In the genomic region with DNA sequence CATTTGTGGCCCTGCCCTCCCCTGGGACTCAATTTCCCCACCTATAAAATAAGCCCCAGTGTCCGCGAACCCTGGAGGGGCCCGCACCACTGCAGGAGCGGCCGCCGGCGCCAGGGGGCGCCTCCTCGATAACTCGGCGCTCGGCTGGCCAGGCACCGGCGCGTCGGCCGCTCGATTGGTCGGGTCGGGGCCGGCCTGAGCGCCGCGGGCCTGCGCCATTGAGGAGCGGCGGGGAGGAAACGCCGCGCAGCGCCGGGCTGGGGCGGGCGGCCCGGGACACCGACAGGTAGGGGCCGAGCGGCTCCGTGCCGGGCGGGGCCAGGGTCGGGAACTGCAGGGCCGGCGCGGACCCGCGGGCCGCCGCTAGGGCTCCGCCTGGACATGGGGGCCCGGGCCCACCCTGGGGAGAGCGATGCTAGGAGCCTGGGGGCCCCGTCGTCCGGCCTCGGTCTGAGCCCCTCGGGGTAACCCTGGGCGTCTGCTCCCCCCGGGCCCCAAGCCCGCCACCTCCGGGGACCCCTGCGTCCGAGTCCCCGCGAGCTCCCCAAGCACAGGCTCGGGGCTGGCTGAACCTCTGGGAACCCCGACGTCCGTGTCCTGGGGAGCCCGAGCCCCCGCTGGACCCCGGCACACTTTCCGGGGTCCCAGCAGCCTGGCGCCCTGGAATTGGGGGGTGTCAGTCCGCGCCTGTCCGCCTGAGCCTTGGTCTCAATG, we compare ENCODE assay signal across 8 cellular contexts.
DNase-seq lines count a peak whose midpoint lies in the region; ATAC-seq and TF ChIP-seq lines count a peak whose summit lies in the region.

A gene with protein sequence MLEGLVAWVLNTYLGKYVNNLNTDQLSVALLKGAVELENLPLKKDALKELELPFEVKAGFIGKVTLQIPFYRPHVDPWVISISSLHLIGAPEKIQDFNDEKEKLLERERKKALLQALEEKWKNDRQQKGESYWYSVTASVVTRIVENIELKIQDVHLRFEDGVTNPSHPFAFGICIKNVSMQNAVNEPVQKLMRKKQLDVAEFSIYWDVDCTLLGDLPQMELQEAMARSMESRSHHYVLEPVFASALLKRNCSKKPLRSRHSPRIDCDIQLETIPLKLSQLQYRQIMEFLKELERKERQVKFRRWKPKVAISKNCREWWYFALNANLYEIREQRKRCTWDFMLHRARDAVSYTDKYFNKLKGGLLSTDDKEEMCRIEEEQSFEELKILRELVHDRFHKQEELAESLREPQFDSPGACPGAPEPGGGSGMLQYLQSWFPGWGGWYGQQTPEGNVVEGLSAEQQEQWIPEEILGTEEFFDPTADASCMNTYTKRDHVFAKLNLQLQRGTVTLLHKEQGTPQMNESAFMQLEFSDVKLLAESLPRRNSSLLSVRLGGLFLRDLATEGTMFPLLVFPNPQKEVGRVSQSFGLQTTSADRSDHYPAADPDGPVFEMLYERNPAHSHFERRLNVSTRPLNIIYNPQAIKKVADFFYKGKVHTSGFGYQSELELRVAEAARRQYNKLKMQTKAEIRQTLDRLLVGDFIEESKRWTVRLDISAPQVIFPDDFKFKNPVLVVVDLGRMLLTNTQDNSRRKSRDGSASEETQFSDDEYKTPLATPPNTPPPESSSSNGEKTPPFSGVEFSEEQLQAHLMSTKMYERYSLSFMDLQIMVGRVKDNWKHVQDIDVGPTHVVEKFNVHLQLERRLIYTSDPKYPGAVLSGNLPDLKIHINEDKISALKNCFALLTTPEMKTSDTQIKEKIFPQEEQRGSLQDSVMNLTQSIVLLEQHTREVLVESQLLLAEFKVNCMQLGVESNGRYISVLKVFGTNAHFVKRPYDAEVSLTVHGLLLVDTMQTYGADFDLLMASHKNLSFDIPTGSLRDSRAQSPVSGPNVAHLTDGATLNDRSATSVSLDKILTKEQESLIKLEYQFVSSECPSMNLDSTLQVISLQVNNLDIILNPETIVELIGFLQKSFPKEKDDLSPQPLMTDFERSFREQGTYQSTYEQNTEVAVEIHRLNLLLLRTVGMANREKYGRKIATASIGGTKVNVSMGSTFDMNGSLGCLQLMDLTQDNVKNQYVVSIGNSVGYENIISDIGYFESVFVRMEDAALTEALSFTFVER (N-terminal part only) (plus strand): TSS at position 196 of the 714 bp plus-strand sequence. CDS start 4,237 bp downstream, outside the sequence.

- H3K4me3 ChIP-seq in choroid plexus epithelial cell (ENCODE audit: low read depth, low read length) = peak within 1 kb of the TSS; percentile 84

- peak; percentile 62 for DNase-seq in NK-92 treated with Interleukin-12 subunit alpha and Interleukin-12 subunit beta, amount 100 ng/mL, for 24 hours (lab: John Stamatoyannopoulos, UW)
- DNase-seq in NK-92 (lab: John Stamatoyannopoulos, UW; ENCODE audit: unreplicated experiment) (no peak), NCI-H345 (lab: John Stamatoyannopoulos, UW) (peak; percentile 85), choroid plexus epithelial cell (ENCODE audit: low read depth) (peak; percentile 81), kidney tubule cell (ENCODE audit: low spot score) (peak; percentile 81)
- peak; percentile 80 to 82 for DNase-seq in activated CD4-positive, alpha-beta T cell treated with anti-CD3 and anti-CD28 coated beads for 24 hours (ENCODE audit: low read depth in 2 of 2)
- DNase-seq in stimulated activated CD4-positive, alpha-beta T cell treated with anti-CD3 and anti-CD28 coated beads, Interleukin-1b, Interleukin-23, amount 100 ng/mL, for 24 hours (ENCODE audit: low read depth in 4 of 4, low spot score in 1 of 4) = peak; percentile 67 to 83 (median 77)

- ATAC-seq in HG02885 (IDR thresholded peaks at IDR 0.05; ENCODE audit: poor library complexity, unreplicated experiment) = peak; percentile 83

- peak; percentile 74 for TF ChIP-seq CTCF in choroid plexus epithelial cell (conservative IDR thresholded peaks at IDR 0.05; ENCODE audit: low read depth, low read length)
